ENCODE assay signal across 11 cellular contexts in the genomic region with DNA sequence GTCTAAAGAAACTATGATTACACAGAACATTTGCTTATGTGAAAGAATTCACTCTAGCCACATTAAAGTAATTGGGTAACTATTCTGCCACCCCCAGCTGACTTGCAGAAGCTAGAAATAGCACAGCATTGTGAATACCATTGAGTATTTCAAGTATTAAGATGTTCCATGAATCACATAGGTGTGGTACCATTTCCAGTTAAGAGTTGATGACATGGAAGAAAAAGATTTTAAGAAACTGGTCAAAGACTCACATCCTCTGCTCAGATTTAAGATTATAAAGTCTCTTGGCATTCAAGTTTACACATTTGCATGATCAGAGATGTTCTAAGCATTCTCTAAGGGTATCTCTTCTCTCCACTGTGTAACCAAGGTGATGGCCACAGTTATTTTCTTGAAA.
DNase-seq lines count a peak whose midpoint lies in the region; ATAC-seq and TF ChIP-seq lines count a peak whose summit lies in the region.
"Had no signal": no experiment of that assay in that cellular context is flagged by ENCODE, and none has a peak within 500 bp of the region (broad histone marks: within the 10 kb centered on the region; RNA-seq: fewer than 3 reads in every experiment).

No MANE protein-coding gene starts in this region.

- H3K27me3 ChIP-seq in BE2C (no peaks in the 10 kb centered on the region), SJCRH30 (no peaks in the 10 kb centered on the region)

- no peaks in the 10 kb centered on the region for H3K4me1 ChIP-seq in BE2C
- H3K4me1 ChIP-seq in SJCRH30: peaks cover 5% of the 10 kb centered on the region

- peak; percentile 30 for DNase-seq in stimulated activated CD4-positive, alpha-beta T cell treated with anti-CD3 and anti-CD28 coated beads, Interleukin-1b, Interleukin-23, amount 100 ng/mL, for 48 hours
- DNase-seq in stimulated activated CD4-positive, alpha-beta T cell treated with anti-CD3 and anti-CD28 coated beads, Interleukin-12 subunit alpha, Interleukin-12 subunit beta, amount 100 ng/mL, for 4 hours: no peak
- no peak for DNase-seq in activated T-helper 2 cell treated with anti-CD3 and anti-CD28 coated beads, Interferon-gamma antibody, Interleukin-2, Interleukin-4, amounts not matched to agents 10 μg/mL and 5 μg/mL and 100 μg/mL, durations not matched to agents 14 hours and 24 hours and 36 hours (ENCODE audit: low spot score)
- DNase-seq in fibroblast of villous mesenchyme (ENCODE audit: low read depth): peak; percentile 42
- peak; percentile 87 for DNase-seq in stromal cell of bone marrow (ENCODE audit: low read depth)
- no peak for DNase-seq in left lobe of liver (ENCODE audit: low spot score)
- no peak for DNase-seq in BE2C
- no peak for DNase-seq in SJCRH30
- DNase-seq: activated CD4-positive, alpha-beta T cell treated with anti-CD3 and anti-CD28 coated beads, Interleukin-2, amount 50 U/mL, for 48 hours; CD8-positive, alpha-beta memory T cell; SHP77 treated with DMSO at 0.1 percent for 48 hours had no signal

- H3K4me1 Mint-ChIP-seq in activated T-helper 2 cell treated with anti-CD3 and anti-CD28 coated beads, Interferon-gamma antibody, Interleukin-2, Interleukin-4, amounts not matched to agents 10 μg/mL and 5 μg/mL and 100 μg/mL, durations not matched to agents 14 hours and 24 hours and 36 hours (ENCODE audit: low read depth): peaks cover 28% of the 10 kb centered on the region

- intact Hi-C loops in activated T-helper 2 cell treated with anti-CD3 and anti-CD28 coated beads, Interferon-gamma antibody, Interleukin-2, Interleukin-4, amounts not matched to agents 10 μg/mL and 5 μg/mL and 100 μg/mL, durations not matched to agents 14 hours and 24 hours and 36 hours (cut with micrococcal nuclease): loop anchor here (1.0 to 2.0 kb wide), 4 partner anchors 51 to 288 kb away; no protein-coding TSS in a partner anchor

- H3K36me3 ChIP-seq in BE2C (no peaks in the 10 kb centered on the region), SJCRH30 (no peaks in the 10 kb centered on the region)

- no peak for ATAC-seq in left lobe of liver

- H3K4me3 Mint-ChIP-seq in activated T-helper 2 cell treated with anti-CD3 and anti-CD28 coated beads, Interferon-gamma antibody, Interleukin-2, Interleukin-4, amounts not matched to agents 10 μg/mL and 5 μg/mL and 100 μg/mL, durations not matched to agents 14 hours and 24 hours and 36 hours (ENCODE audit: low read depth): no peak overlapping the region
- H3K4me3 Mint-ChIP-seq: CD8-positive, alpha-beta memory T cell had no signal

- H3K9me3 Mint-ChIP-seq in activated T-helper 2 cell treated with anti-CD3 and anti-CD28 coated beads, Interferon-gamma antibody, Interleukin-2, Interleukin-4, amounts not matched to agents 10 μg/mL and 5 μg/mL and 100 μg/mL, durations not matched to agents 14 hours and 24 hours and 36 hours: peaks cover 14% of the 10 kb centered on the region

- no peak overlapping the region for H3K27ac ChIP-seq in SJCRH30

- peak overlapping the region; percentile 7 for H3K27ac Mint-ChIP-seq in activated T-helper 2 cell treated with anti-CD3 and anti-CD28 coated beads, Interferon-gamma antibody, Interleukin-2, Interleukin-4, amounts not matched to agents 10 μg/mL and 5 μg/mL and 100 μg/mL, durations not matched to agents 14 hours and 24 hours and 36 hours
- H3K27ac Mint-ChIP-seq: CD8-positive, alpha-beta memory T cell had no signal

- H3K27me3 Mint-ChIP-seq in activated T-helper 2 cell treated with anti-CD3 and anti-CD28 coated beads, Interferon-gamma antibody, Interleukin-2, Interleukin-4, amounts not matched to agents 10 μg/mL and 5 μg/mL and 100 μg/mL, durations not matched to agents 14 hours and 24 hours and 36 hours (ENCODE audit: low read depth): no peaks in the 10 kb centered on the region
- H3K27me3 Mint-ChIP-seq: CD8-positive, alpha-beta memory T cell had no signal

- H3K36me3 Mint-ChIP-seq in activated T-helper 2 cell treated with anti-CD3 and anti-CD28 coated beads, Interferon-gamma antibody, Interleukin-2, Interleukin-4, amounts not matched to agents 10 μg/mL and 5 μg/mL and 100 μg/mL, durations not matched to agents 14 hours and 24 hours and 36 hours (ENCODE audit: low read depth): peaks cover 61% of the 10 kb centered on the region

- no peak for TF ChIP-seq CTCF in fibroblast of villous mesenchyme (IDR thresholded peaks at IDR 0.05; ENCODE audit: insufficient read depth, low read depth, low read length)
- no peak for TF ChIP-seq CTCF in BE2C (IDR thresholded peaks at IDR 0.05; ENCODE audit: low read depth, low read length)

- no peak overlapping the region for H3K4me3 ChIP-seq in fibroblast of villous mesenchyme (ENCODE audit: low read depth, low read length)
- H3K4me3 ChIP-seq in BE2C (ENCODE audit: low read depth, low read length): no peak overlapping the region
- H3K4me3 ChIP-seq in SJCRH30: no peak overlapping the region

- H3K9me3 ChIP-seq in BE2C: no peaks in the 10 kb centered on the region
- H3K9me3 ChIP-seq in SJCRH30 (replicated peaks): peaks cover 12% of the 10 kb centered on the region; the same call in 1 of the 2 replicates

Comparison
In these comparisons a context has a peak if more than half of its experiments do, and no peak if none do; other contexts are left out.
1. DNase-seq: peak in stimulated activated CD4-positive, alpha-beta T cell treated with anti-CD3 and anti-CD28 coated beads, Interleukin-1b, Interleukin-23, amount 100 ng/mL, for 48 hours (single experiment), fibroblast of villous mesenchyme (single experiment) and stromal cell of bone marrow (single experiment); none in stimulated activated CD4-positive, alpha-beta T cell treated with anti-CD3 and anti-CD28 coated beads, Interleukin-12 subunit alpha, Interleukin-12 subunit beta, amount 100 ng/mL, for 4 hours (single experiment), activated T-helper 2 cell treated with anti-CD3 and anti-CD28 coated beads, Interferon-gamma antibody, Interleukin-2, Interleukin-4, amounts not matched to agents 10 μg/mL and 5 μg/mL and 100 μg/mL, durations not matched to agents 14 hours and 24 hours and 36 hours (single experiment), left lobe of liver (single experiment), BE2C (single experiment) and SJCRH30 (0 of 2).